In the genomic region with DNA sequence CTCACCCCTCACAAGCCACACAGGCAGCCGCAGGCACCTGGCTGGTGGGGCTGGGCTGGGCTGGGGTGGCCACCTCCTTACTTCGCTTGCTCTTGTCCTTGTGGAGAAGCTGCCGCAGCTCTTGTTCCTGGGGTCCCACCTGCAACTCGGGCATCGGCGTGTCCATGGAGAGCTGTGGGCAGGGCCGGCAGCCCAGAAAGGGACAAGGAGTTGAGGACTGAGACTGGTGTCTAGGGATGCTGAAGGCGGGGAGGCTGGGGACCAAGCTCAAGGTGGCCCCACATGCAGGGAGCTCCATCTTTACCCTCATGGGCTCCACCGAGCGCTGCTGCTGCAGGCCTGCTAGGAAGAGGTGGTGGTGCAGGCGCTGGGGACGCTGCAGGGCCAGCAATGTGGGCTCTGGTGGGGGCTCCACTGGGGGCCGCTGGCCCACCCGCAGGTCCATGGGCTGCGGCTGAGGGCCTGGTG, we compare ENCODE assay signal across 22 cellular contexts. TPM values are rescaled to one million over a fixed set of nuclear protein-coding genes. Genes with fewer than 3 reads are reported as not detected.
DNase-seq lines count a peak whose midpoint lies in the region; ATAC-seq and TF ChIP-seq lines count a peak whose summit lies in the region.
"Had no signal": no experiment of that assay in that cellular context is flagged by ENCODE, and none has a peak within 500 bp of the region (broad histone marks: within the 10 kb centered on the region; RNA-seq: fewer than 3 reads in every experiment).

No MANE protein-coding gene starts in this region.

- intact Hi-C loops in right cardiac atrium (cut with DNase I) = loop anchor here in 1 of 4 donors (5.0 kb wide), 1 partner anchor 39 kb away; no protein-coding TSS in a partner anchor
- intact Hi-C loops in Right ventricle myocardium superior (cut with DNase I) = no loop called here
- intact Hi-C loops in psoas muscle (cut with DNase I) = no loop called here

- no peak overlapping the region for H3K4me3 ChIP-seq in right cardiac atrium (ENCODE audit: low read length)
- H3K4me3 ChIP-seq in psoas muscle = no peak overlapping the region
- H3K4me3 ChIP-seq: body of pancreas, SJSA1, suprapubic skin had no signal

- H3K36me3 ChIP-seq in psoas muscle (ENCODE audit: insufficient read depth in 1 of 2, low read depth in 1 of 2) = peaks cover 0 to 53% of the 10 kb centered on the region in 2 donors

- WGBS in right cardiac atrium = 91% methylated on average over 15 of the region's 15 CpGs
- 86 to 94% (median 93%) methylated on average over 15 of the region's 15 CpGs for WGBS in psoas muscle, 3 donors

- H3K27me3 ChIP-seq in right cardiac atrium (ENCODE audit: control insufficient read depth, insufficient read depth) (no peaks in the 10 kb centered on the region), psoas muscle (ENCODE audit: insufficient read depth in 3 of 3, low read length in 2 of 3) (no peaks in the 10 kb centered on the region)
- H3K27me3 ChIP-seq: body of pancreas, neutrophil, SJSA1, suprapubic skin had no signal

- no peak for TF ChIP-seq CTCF in psoas muscle (IDR thresholded peaks at IDR 0.05)
- TF ChIP-seq CTCF in GM10266 (IDR thresholded peaks at IDR 0.05; ENCODE audit: control insufficient read depth, insufficient read depth, low read depth, missing control alignments) = no peak

- peak in 2 of 3 donors; percentile 52 to 53 for DNase-seq in right cardiac atrium
- no peak for DNase-seq in Right ventricle myocardium superior
- DNase-seq in psoas muscle = no peak
- no peak for DNase-seq in AG08396 (ENCODE audit: low spot score)
- no peak for DNase-seq in GM10266 (ENCODE audit: extremely low spot score)
- DNase-seq: activated CD4-positive, alpha-beta T cell treated with anti-CD3 and anti-CD28 coated beads, Interleukin-2, amount 50 U/mL, for 1 hour; activated naive CD4-positive, alpha-beta T cell treated with anti-CD3 and anti-CD28 coated beads, Interleukin-2, amount 50 U/mL, for 16 hours; body of pancreas; CD4-positive, alpha-beta memory T cell; GF-D8; glutamatergic neuron; Kasumi-1; NCI-H1048; NCI-H2029; NCI-H345; stimulated activated CD4-positive, alpha-beta T cell treated with anti-CD3 and anti-CD28 coated beads, Interleukin-4, amount 100 ng/mL, for 4 hours had no signal

- H3K27ac ChIP-seq in right cardiac atrium (ENCODE audit: low read length) = no peak overlapping the region
- peak overlapping the region; percentile 93 for H3K27ac ChIP-seq in angular gyrus (ENCODE audit: low read depth, low read length)
- H3K27ac ChIP-seq in psoas muscle = peak overlapping the region; percentile 64
- H3K27ac ChIP-seq: body of pancreas, neutrophil, SJSA1, suprapubic skin had no signal

- H3K4me1 ChIP-seq in right cardiac atrium (ENCODE audit: control insufficient read depth, insufficient read depth, low read length) (peaks cover 40% of the 10 kb centered on the region), psoas muscle (peaks cover 54% of the 10 kb centered on the region)
- H3K4me1 ChIP-seq: SJSA1 had no signal

- no peaks in the 10 kb centered on the region for H3K9me3 ChIP-seq in right cardiac atrium (ENCODE audit: control insufficient read depth, low read length)
- H3K9me3 ChIP-seq in psoas muscle = no peaks in the 10 kb centered on the region
- H3K9me3 ChIP-seq: body of pancreas, neutrophil, SJSA1, suprapubic skin had no signal

- ATAC-seq in right cardiac atrium (no peak), Right ventricle myocardium superior (ENCODE audit: poor library complexity) (no peak), psoas muscle (no peak), GM21390 (IDR thresholded peaks at IDR 0.05; ENCODE audit: unreplicated experiment) (no peak), HG03460 (IDR thresholded peaks at IDR 0.05; ENCODE audit: unreplicated experiment) (no peak)
- ATAC-seq: body of pancreas had no signal

RNA-seq across cellular contexts. Expression of gene HDAC7, which starts 21.2 kb away (rescaled TPM):
- total RNA-seq in right cardiac atrium = 10 to 100 TPM; 46.5 to 60.1 (median 51.1) TPM
- polyA plus RNA-seq in right cardiac atrium = 38.0 TPM
- 35.9 TPM for total RNA-seq in Right ventricle myocardium superior
- total RNA-seq in psoas muscle = 10 to 100 TPM; 21.4 to 27.8 (median 23.5) TPM
- 10 to 100 TPM; 11.0 to 25.2 (median 13.6) TPM for polyA plus RNA-seq in psoas muscle

RNA-seq across cellular contexts. Expression of gene SLC48A1, which starts 25.5 kb away (rescaled TPM):
- total RNA-seq in right cardiac atrium (10 to 100 TPM; 26.5 to 30.1 (median 27.6) TPM), Right ventricle myocardium superior (26.8 TPM), psoas muscle (10 to 100 TPM; 21.8 to 28.7 (median 27.3) TPM)
- polyA plus RNA-seq in right cardiac atrium (22.0 TPM), psoas muscle (10 to 100 TPM; 12.7 to 23.5 (median 19.6) TPM)

RNA-seq across cellular contexts. Expression of gene RAPGEF3, which starts 39.8 kb away (rescaled TPM):
- total RNA-seq in right cardiac atrium (10 to 100 TPM; 14.1 to 28.7 (median 23.3) TPM), Right ventricle myocardium superior (30.6 TPM), psoas muscle (10 to 100 TPM in 2 of 4 donors, 1 to 10 TPM in 2; 5.1 to 28.8 (median 11.7) TPM)
- polyA plus RNA-seq in right cardiac atrium (44.9 TPM), psoas muscle (10 to 100 TPM; 11.7 to 29.9 (median 15.0) TPM)

Comparison
In these comparisons a context has a peak if more than half of its experiments do, and no peak if none do; other contexts are left out.
1. DNase-seq: peak in right cardiac atrium (2 of 3); none in Right ventricle myocardium superior (single experiment), psoas muscle (0 of 2), AG08396 (single experiment) and GM10266 (single experiment).